ENCODE assay signal across 15 cellular contexts in genomic region chr22:36084717-36085116, GRCh38.
"Had no signal": no experiment of that assay in that cellular context is flagged by ENCODE, and none has a peak within 500 bp of the region (broad histone marks: within the 10 kb centered on the region; RNA-seq: fewer than 3 reads in every experiment).

No MANE protein-coding gene starts in this region.

- H3K27ac Mint-ChIP-seq: dendritic cell treated with granulocyte-macrophage colony-stimulating factor and Interleukin-4, amounts not matched to agents 40 ng/mL and 50 ng/mL, for 4 days; nephron progenitor cell had no signal

- FAIRE-seq: colon, endothelial cell of umbilical vein, kidney had no signal

- H3K9me3 Mint-ChIP-seq: dendritic cell treated with granulocyte-macrophage colony-stimulating factor and Interleukin-4, amounts not matched to agents 40 ng/mL and 50 ng/mL, for 4 days had no signal

- H3K4me3 ChIP-seq: hepatocyte, right atrium auricular region, smooth muscle cell, tibial artery, upper lobe of right lung, vagina had no signal

- H3K36me3 ChIP-seq: right atrium auricular region, tibial artery, upper lobe of right lung, vagina had no signal

- ATAC-seq: naive thymus-derived CD4-positive, alpha-beta T cell; stimulated activated naive CD8-positive, alpha-beta T cell treated with anti-CD3 and anti-CD28 coated beads, Interleukin-15, Interleukin-2, amounts not matched to agents 100 U/mL and 50 U/mL, for 24 hours; upper lobe of right lung had no signal

- H3K4me2 ChIP-seq: hepatocyte, smooth muscle cell had no signal

- H2AFZ ChIP-seq: hepatocyte had no signal

- DNase-seq: foreskin melanocyte; kidney; naive thymus-derived CD4-positive, alpha-beta T cell; nephron progenitor cell; stimulated activated CD4-positive, alpha-beta T cell treated with anti-CD3 and anti-CD28 coated beads, Interleukin-2, amount 100 ng/mL, for 48 hours; stimulated activated naive CD8-positive, alpha-beta T cell treated with anti-CD3 and anti-CD28 coated beads, Interleukin-15, Interleukin-2, amounts not matched to agents 100 U/mL and 50 U/mL, for 24 hours; tibial artery; upper lobe of right lung had no signal

- H3K4me1 ChIP-seq: right atrium auricular region, tibial artery, upper lobe of right lung, vagina had no signal

- H3K27me3 Mint-ChIP-seq: naive thymus-derived CD4-positive, alpha-beta T cell had no signal

- H3K9me3 ChIP-seq: right atrium auricular region, tibial artery, upper lobe of right lung, vagina had no signal

- H3K27ac ChIP-seq: hepatocyte, right atrium auricular region, tibial artery, upper lobe of right lung, vagina had no signal

- H3K79me2 ChIP-seq: hepatocyte had no signal

- H3K27me3 ChIP-seq: hepatocyte, right atrium auricular region, tibial artery, upper lobe of right lung, vagina had no signal

- H3K4me3 Mint-ChIP-seq: dendritic cell treated with granulocyte-macrophage colony-stimulating factor and Interleukin-4, amounts not matched to agents 40 ng/mL and 50 ng/mL, for 4 days; nephron progenitor cell had no signal
